In the genomic region with DNA sequence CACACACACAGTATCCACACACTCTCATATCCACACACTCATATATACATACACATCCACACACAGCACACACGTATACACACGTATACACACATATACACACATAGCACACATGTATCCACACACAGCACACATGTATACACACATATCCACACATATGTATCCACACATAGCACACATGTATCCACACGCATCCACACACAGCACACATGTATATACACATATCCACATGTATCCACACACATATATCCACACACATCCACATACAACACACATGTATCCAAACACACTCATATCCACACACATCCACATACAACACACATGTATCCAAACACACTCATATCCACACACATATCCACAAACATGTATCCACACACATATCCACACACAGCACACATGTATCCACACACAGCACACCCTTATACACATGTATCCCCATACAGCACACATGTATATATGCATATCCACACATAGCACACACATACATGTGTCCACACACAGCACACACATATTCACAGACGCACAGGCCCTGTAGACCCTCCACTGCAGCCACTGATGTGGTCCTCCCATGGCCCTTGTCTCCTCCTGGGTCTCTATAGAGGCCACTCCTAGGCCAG, we compare ENCODE assay signal across 1 cellular context.
TF ChIP-seq lines count a peak whose summit lies in the region.

No MANE protein-coding gene starts in this region.

TF ChIP-seq in HepG2, 621 proteins besides CTCF, POLR2A, EP300 and RAD21 (continued from another document):
- TF ChIP-seq, protein P1, sequence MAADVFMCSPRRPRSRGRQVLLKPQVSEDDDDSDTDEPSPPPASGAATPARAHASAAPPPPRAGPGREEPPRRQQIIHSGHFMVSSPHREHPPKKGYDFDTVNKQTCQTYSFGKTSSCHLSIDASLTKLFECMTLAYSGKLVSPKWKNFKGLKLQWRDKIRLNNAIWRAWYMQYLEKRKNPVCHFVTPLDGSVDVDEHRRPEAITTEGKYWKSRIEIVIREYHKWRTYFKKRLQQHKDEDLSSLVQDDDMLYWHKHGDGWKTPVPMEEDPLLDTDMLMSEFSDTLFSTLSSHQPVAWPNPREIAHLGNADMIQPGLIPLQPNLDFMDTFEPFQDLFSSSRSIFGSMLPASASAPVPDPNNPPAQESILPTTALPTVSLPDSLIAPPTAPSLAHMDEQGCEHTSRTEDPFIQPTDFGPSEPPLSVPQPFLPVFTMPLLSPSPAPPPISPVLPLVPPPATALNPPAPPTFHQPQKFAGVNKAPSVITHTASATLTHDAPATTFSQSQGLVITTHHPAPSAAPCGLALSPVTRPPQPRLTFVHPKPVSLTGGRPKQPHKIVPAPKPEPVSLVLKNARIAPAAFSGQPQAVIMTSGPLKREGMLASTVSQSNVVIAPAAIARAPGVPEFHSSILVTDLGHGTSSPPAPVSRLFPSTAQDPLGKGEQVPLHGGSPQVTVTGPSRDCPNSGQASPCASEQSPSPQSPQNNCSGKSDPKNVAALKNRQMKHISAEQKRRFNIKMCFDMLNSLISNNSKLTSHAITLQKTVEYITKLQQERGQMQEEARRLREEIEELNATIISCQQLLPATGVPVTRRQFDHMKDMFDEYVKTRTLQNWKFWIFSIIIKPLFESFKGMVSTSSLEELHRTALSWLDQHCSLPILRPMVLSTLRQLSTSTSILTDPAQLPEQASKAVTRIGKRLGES (CRISPR knock-in tag; IDR thresholded peaks at IDR 0.05; ENCODE audit: borderline replicate concordance), result no peak
- TF ChIP-seq ZSCAN25 (CRISPR knock-in tag; IDR thresholded peaks at IDR 0.05) (no peak), ZNF724P (CRISPR knock-in tag; IDR thresholded peaks at IDR 0.05; ENCODE audit: borderline replicate concordance) (no peak)
- TF ChIP-seq, protein P2, sequence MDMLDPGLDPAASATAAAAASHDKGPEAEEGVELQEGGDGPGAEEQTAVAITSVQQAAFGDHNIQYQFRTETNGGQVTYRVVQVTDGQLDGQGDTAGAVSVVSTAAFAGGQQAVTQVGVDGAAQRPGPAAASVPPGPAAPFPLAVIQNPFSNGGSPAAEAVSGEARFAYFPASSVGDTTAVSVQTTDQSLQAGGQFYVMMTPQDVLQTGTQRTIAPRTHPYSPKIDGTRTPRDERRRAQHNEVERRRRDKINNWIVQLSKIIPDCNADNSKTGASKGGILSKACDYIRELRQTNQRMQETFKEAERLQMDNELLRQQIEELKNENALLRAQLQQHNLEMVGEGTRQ (IDR thresholded peaks at IDR 0.05; ENCODE audit: low read depth, low read length), result no peak
- TF ChIP-seq, protein P2 (CRISPR knock-in tag; IDR thresholded peaks at IDR 0.05; ENCODE audit: borderline replicate concordance), result no peak
- TF ChIP-seq, protein P3, sequence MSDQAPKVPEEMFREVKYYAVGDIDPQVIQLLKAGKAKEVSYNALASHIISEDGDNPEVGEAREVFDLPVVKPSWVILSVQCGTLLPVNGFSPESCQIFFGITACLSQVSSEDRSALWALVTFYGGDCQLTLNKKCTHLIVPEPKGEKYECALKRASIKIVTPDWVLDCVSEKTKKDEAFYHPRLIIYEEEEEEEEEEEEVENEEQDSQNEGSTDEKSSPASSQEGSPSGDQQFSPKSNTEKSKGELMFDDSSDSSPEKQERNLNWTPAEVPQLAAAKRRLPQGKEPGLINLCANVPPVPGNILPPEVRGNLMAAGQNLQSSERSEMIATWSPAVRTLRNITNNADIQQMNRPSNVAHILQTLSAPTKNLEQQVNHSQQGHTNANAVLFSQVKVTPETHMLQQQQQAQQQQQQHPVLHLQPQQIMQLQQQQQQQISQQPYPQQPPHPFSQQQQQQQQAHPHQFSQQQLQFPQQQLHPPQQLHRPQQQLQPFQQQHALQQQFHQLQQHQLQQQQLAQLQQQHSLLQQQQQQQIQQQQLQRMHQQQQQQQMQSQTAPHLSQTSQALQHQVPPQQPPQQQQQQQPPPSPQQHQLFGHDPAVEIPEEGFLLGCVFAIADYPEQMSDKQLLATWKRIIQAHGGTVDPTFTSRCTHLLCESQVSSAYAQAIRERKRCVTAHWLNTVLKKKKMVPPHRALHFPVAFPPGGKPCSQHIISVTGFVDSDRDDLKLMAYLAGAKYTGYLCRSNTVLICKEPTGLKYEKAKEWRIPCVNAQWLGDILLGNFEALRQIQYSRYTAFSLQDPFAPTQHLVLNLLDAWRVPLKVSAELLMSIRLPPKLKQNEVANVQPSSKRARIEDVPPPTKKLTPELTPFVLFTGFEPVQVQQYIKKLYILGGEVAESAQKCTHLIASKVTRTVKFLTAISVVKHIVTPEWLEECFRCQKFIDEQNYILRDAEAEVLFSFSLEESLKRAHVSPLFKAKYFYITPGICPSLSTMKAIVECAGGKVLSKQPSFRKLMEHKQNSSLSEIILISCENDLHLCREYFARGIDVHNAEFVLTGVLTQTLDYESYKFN (CRISPR knock-in tag; conservative IDR thresholded peaks at IDR 0.05), result no peak
